In the genomic region with DNA sequence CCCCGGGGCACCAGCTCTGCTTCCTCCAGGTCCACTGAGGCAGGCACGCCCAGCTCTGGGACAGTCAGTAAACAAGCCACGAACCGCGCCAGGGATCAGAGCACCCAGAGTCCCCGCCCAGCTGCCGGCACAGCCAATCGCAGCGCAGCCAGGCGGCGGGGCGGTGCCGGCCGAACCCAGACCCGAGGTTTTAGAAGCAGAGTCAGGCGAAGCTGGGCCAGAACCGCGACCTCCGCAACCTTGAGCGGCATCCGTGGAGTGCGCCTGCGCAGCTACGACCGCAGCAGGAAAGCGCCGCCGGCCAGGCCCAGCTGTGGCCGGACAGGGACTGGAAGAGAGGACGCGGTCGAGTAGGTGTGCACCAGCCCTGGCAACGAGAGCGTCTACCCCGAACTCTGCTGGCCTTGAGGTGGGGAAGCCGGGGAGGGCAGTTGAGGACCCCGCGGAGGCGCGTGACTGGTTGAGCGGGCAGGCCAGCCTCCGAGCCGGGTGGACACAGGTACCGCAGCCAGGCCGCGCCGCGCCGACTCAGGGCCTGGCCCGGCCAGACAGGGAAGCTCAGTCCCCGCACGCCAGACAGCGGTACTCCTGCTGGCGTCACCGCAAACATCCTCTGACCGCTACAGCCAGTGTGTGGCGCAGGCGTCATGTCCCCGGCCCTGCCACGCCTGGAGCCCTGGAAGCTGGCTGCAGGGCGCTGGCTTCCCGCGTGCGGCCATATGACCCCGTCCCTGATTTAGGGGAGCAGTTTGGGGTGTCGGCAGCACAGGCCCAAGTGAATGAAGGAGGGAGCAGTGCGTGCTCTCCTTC, we compare ENCODE assay signal across 9 cellular contexts.
A peak's percentile ranks its signal among the peaks of the same experiment; 100 is the strongest.
DNase-seq lines count a peak whose midpoint lies in the region; ATAC-seq lines count a peak whose summit lies in the region.
"Had no signal": no experiment of that assay in that cellular context is flagged by ENCODE, and none has a peak within 500 bp of the region (broad histone marks: within the 10 kb centered on the region; RNA-seq: fewer than 3 reads in every experiment).

A gene (plus strand): TSS at position 220 of the 810 bp plus-strand sequence. CDS start 1,485 bp downstream, outside the sequence.

- ATAC-seq in HG03565 (IDR thresholded peaks at IDR 0.05; ENCODE audit: unreplicated experiment): no peak

- DNase-seq in SIG-M5 treated with dmso at 0.1 percent for 504 hours (lab: John Stamatoyannopoulos, UW; ENCODE audit: unreplicated experiment): peak; percentile 36
- DNase-seq in SIG-M5 (lab: John Stamatoyannopoulos, UW): no peak
- peak; percentile 78 for DNase-seq in NCI-H82 (lab: John Stamatoyannopoulos, UW)
- peak; percentile 44 for DNase-seq in activated T-cell treated with anti-CD3 and anti-CD28 coated beads for 4 hours
- peak; percentile 69 for DNase-seq in epidermal melanocyte (ENCODE audit: insufficient read length, low spot score)
- DNase-seq in medulla oblongata (ENCODE audit: extremely low spot score): peak; percentile 96
- DNase-seq in stimulated activated CD4-positive, alpha-beta T cell treated with anti-CD3 and anti-CD28 coated beads, Interleukin-4, amount 100 ng/mL, for 48 hours (ENCODE audit: low read depth in 2 of 2): peak; percentile 35 to 49
- DNase-seq: DND-41 had no signal
